In genomic region chr5:150155258-150156032, GRCh38 we compare ENCODE assay signal across 8 cellular contexts. TPM values are rescaled to one million over a fixed set of nuclear protein-coding genes. Genes with fewer than 3 reads are reported as not detected.
DNase-seq lines count a peak whose midpoint lies in the region; ATAC-seq and TF ChIP-seq lines count a peak whose summit lies in the region.

Gene PDGFRB (minus strand): TSS chr5:150155845. CDS start chr5:150137047, 18,798 bp downstream.

- TF ChIP-seq CTCF in ovary (IDR thresholded peaks at IDR 0.05) = no peak

- H3K36me3 ChIP-seq in ACC112 (ENCODE audit: insufficient read depth, low read length) (no peaks in the 10 kb centered on the region), ovary (no peaks in the 10 kb centered on the region), urinary bladder (ENCODE audit: insufficient read depth) (no peaks in the 10 kb centered on the region)

- H3K4me3 ChIP-seq in ACC112 (ENCODE audit: low read depth, low read length) (peak within 1 kb of the TSS; percentile 79), ovary (peak within 1 kb of the TSS; percentile 59), urinary bladder (ENCODE audit: low read depth, low read length) (peak within 1 kb of the TSS; percentile 50)

- H3K27ac ChIP-seq in ACC112 (ENCODE audit: low read depth, low read length) (peak within 1 kb of the TSS; percentile 59), ovary (peak within 1 kb of the TSS; percentile 83 to 91), urinary bladder (ENCODE audit: low read depth) (peak within 1 kb of the TSS; percentile 83)

- H2AFZ ChIP-seq in ACC112 (ENCODE audit: low read length, unreplicated experiment) = peak within 1 kb of the TSS; percentile 8

- no peaks in the 10 kb centered on the region for H3K9me3 ChIP-seq in ovary

- no peaks in the 10 kb centered on the region for H3K9me3 Mint-ChIP-seq in activated naive CD4-positive, alpha-beta T cell treated with anti-CD3 and anti-CD28 coated beads, Interleukin-2, amount 50 U/mL, for 72 hours

- peaks cover 64% of the 10 kb centered on the region for H3K4me1 ChIP-seq in ACC112 (ENCODE audit: control insufficient read depth, insufficient read depth, low read length, unreplicated experiment)
- H3K4me1 ChIP-seq in ovary (ENCODE audit: insufficient read depth) = peaks cover 36% of the 10 kb centered on the region
- H3K4me1 ChIP-seq in urinary bladder (ENCODE audit: insufficient read depth) = no peaks in the 10 kb centered on the region

- H3K79me2 ChIP-seq in ACC112 (ENCODE audit: control insufficient read depth, insufficient read depth, low read length, unreplicated experiment) = peaks cover 20% of the 10 kb centered on the region

- TF ChIP-seq EP300 in ovary (IDR thresholded peaks at IDR 0.05) = no peak

- intact Hi-C loops in Right ventricle myocardium inferior (cut with DNase I) = no loop called here
- intact Hi-C loops in ovary (cut with DNase I) = no loop called here

- WGBS in ovary, 3 donors = 1 to 5% (median 1%) methylated on average over 16 to 17 of the region's 17 CpGs
- 3% methylated on average over 17 of the region's 17 CpGs for WGBS in urinary bladder

- TF ChIP-seq POLR2A in ovary (IDR thresholded peaks at IDR 0.05) = peak; percentile 82

- peak; percentile 55 for ATAC-seq in GM18907 (IDR thresholded peaks at IDR 0.05; ENCODE audit: unreplicated experiment)
- peak; percentile 41 to 47 for ATAC-seq in activated naive CD4-positive, alpha-beta T cell treated with anti-CD3 and anti-CD28 coated beads, Interleukin-2, amount 50 U/mL, for 72 hours
- peak; percentile 84 for ATAC-seq in Right ventricle myocardium inferior

- H3K27ac Mint-ChIP-seq in activated naive CD4-positive, alpha-beta T cell treated with anti-CD3 and anti-CD28 coated beads, Interleukin-2, amount 50 U/mL, for 72 hours = peak within 1 kb of the TSS; percentile 58 to 91

- H3K27me3 ChIP-seq in ACC112 (ENCODE audit: insufficient read depth, low read length) (no peaks in the 10 kb centered on the region), ovary (no peaks in the 10 kb centered on the region)

- no peaks in the 10 kb centered on the region for H3K36me3 Mint-ChIP-seq in activated naive CD4-positive, alpha-beta T cell treated with anti-CD3 and anti-CD28 coated beads, Interleukin-2, amount 50 U/mL, for 72 hours

- DNase-seq in NCI-H226 = peak; percentile 55
- DNase-seq in activated naive CD4-positive, alpha-beta T cell treated with anti-CD3 and anti-CD28 coated beads, Interleukin-2, amount 50 U/mL, for 72 hours (ENCODE audit: low spot score in 2 of 2) = no peak
- DNase-seq in Right ventricle myocardium inferior (ENCODE audit: missing footprints) = peak; percentile 92
- peak; percentile 95 to 98 (median 96) for DNase-seq in ovary
- no peak for DNase-seq in NCI-H2029 (lab: John Stamatoyannopoulos, UW)

RNA-seq across cellular contexts. Expression of gene PDGFRB, which starts in this region (rescaled TPM):
- under 1 TPM; 0.64 to 0.89 TPM for total RNA-seq in activated naive CD4-positive, alpha-beta T cell treated with anti-CD3 and anti-CD28 coated beads, Interleukin-2, amount 50 U/mL, for 72 hours
- 57.2 TPM for total RNA-seq in Right ventricle myocardium inferior
- total RNA-seq in ovary = 100 to 1,000 TPM; 102 to 302 (median 212) TPM
- 100 to 1,000 TPM; 111 to 183 TPM for polyA plus RNA-seq in ovary
- total RNA-seq in urinary bladder = 112 TPM
- 79.4 TPM for polyA plus RNA-seq in urinary bladder

Comparison
In these comparisons a context has a peak if more than half of its experiments do, and no peak if none do; other contexts are left out.
1. RNA of gene PDGFRB (total RNA-seq): 102 to 302 TPM in ovary, 112 TPM in urinary bladder (single experiment) and 57.2 TPM in Right ventricle myocardium inferior (single experiment); 0.64 to 0.89 TPM in activated naive CD4-positive, alpha-beta T cell treated with anti-CD3 and anti-CD28 coated beads, Interleukin-2, amount 50 U/mL, for 72 hours; every median in the first group is over 10 times any median in the second.
2. Peak in ATAC-seq in activated naive CD4-positive, alpha-beta T cell treated with anti-CD3 and anti-CD28 coated beads, Interleukin-2, amount 50 U/mL, for 72 hours; RNA of the gene not detected or under 1 TPM.
3. DNase-seq: peak in NCI-H226 (single experiment), Right ventricle myocardium inferior (single experiment) and ovary (5 of 5); none in activated naive CD4-positive, alpha-beta T cell treated with anti-CD3 and anti-CD28 coated beads, Interleukin-2, amount 50 U/mL, for 72 hours (0 of 2) and NCI-H2029 (single experiment).
4. Peak in every context shown above with its lines, with median percentiles within 50 percentile points of each other: H3K27ac ChIP-seq, H3K4me3 ChIP-seq and ATAC-seq.